18 cellular contexts compared by ENCODE assay signal in the genomic region with DNA sequence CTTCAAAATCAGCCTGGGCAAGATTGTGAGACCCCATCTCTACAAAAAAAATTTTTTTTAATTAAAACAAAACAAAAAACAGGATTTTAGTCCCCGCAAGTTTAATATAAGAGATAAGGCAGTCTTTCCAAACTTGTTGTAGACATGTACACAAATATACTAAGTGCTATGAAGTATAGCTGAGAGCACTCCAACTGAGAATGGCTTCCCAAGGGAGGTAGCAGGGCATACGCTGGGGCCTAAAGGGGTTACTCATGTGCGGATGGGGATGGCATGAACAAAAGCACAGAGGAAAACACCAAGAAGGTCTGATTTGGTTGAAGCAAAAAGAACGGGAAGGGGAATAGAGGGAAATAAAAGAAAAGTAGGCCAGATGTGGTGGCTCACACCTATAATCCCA. TPM values are rescaled to one million over a fixed set of nuclear protein-coding genes. Genes with fewer than 3 reads are reported as not detected.
DNase-seq lines count a peak whose midpoint lies in the region; ATAC-seq and TF ChIP-seq lines count a peak whose summit lies in the region.
"Had no signal": no experiment of that assay in that cellular context is flagged by ENCODE, and none has a peak within 500 bp of the region (broad histone marks: within the 10 kb centered on the region; RNA-seq: fewer than 3 reads in every experiment).

No MANE protein-coding gene starts in this region.

- TF ChIP-seq CTCF in colonic mucosa (IDR thresholded peaks at IDR 0.05): no peak

- H3K36me3 Mint-ChIP-seq in activated T-cell treated with anti-CD3 and anti-CD28 coated beads, Interleukin-2, amount 50 U/mL, for 72 hours (ENCODE audit: insufficient read depth in 2 of 2): peaks cover 18 to 46% of the 10 kb centered on the region in 2 donors
- H3K36me3 Mint-ChIP-seq in stimulated activated effector memory CD8-positive, alpha-beta T cell treated with anti-CD3 and anti-CD28 coated beads, Interleukin-12 subunit alpha, Interleukin-12 subunit beta, amount 100 ng/mL, for 72 hours: peaks cover 100% of the 10 kb centered on the region

- no peaks in the 10 kb centered on the region for H3K4me1 ChIP-seq in colonic mucosa
- H3K4me1 ChIP-seq: Peyer's patch had no signal

- H3K9ac ChIP-seq in colonic mucosa (ENCODE audit: low read depth in 2 of 2, low read length in 2 of 2): no peak overlapping the region

- no peak for ATAC-seq in activated T-cell treated with anti-CD3 and anti-CD28 coated beads, Interleukin-2, amount 50 U/mL, for 72 hours (replicated peaks in 1 of 2)
- ATAC-seq in stimulated activated effector memory CD8-positive, alpha-beta T cell treated with anti-CD3 and anti-CD28 coated beads, Interleukin-12 subunit alpha, Interleukin-12 subunit beta, amount 100 ng/mL, for 72 hours: no peak

- intact Hi-C loops in colonic mucosa (cut with DNase I): no loop called here

- peaks cover 58% of the 10 kb centered on the region for H3K4me1 Mint-ChIP-seq in activated T-cell treated with anti-CD3 and anti-CD28 coated beads, Interleukin-2, amount 50 U/mL, for 72 hours (ENCODE audit: low read depth)
- peaks cover 30% of the 10 kb centered on the region for H3K4me1 Mint-ChIP-seq in stimulated activated effector memory CD8-positive, alpha-beta T cell treated with anti-CD3 and anti-CD28 coated beads, Interleukin-12 subunit alpha, Interleukin-12 subunit beta, amount 100 ng/mL, for 72 hours

- H3K9me3 Mint-ChIP-seq in activated T-cell treated with anti-CD3 and anti-CD28 coated beads, Interleukin-2, amount 50 U/mL, for 72 hours: no peaks in the 10 kb centered on the region
- H3K9me3 Mint-ChIP-seq in stimulated activated effector memory CD8-positive, alpha-beta T cell treated with anti-CD3 and anti-CD28 coated beads, Interleukin-12 subunit alpha, Interleukin-12 subunit beta, amount 100 ng/mL, for 72 hours: no peaks in the 10 kb centered on the region
- H3K9me3 Mint-ChIP-seq: H9 had no signal

- no peaks in the 10 kb centered on the region for H3K27me3 Mint-ChIP-seq in activated T-cell treated with anti-CD3 and anti-CD28 coated beads, Interleukin-2, amount 50 U/mL, for 72 hours (ENCODE audit: low read depth)

- H3K36me3 ChIP-seq in colonic mucosa: peaks cover 5% of the 10 kb centered on the region

- peak overlapping the region; percentile 30 for H3K27ac Mint-ChIP-seq in activated T-cell treated with anti-CD3 and anti-CD28 coated beads, Interleukin-2, amount 50 U/mL, for 72 hours
- H3K27ac Mint-ChIP-seq in stimulated activated effector memory CD8-positive, alpha-beta T cell treated with anti-CD3 and anti-CD28 coated beads, Interleukin-12 subunit alpha, Interleukin-12 subunit beta, amount 100 ng/mL, for 72 hours: peak overlapping the region; percentile 37

- H3K4me3 ChIP-seq in colonic mucosa: no peak overlapping the region
- H3K4me3 ChIP-seq: Peyer's patch had no signal

- no peaks in the 10 kb centered on the region for H3K27me3 ChIP-seq in colonic mucosa
- H3K27me3 ChIP-seq: Peyer's patch had no signal

- DNase-seq in NCI-H1436 (lab: John Stamatoyannopoulos, UW) (peak; percentile 6), NCI-H1436 treated with DMSO at 0.1 percent for 48 hours (lab: John Stamatoyannopoulos, UW) (no peak), colonic mucosa (peak; percentile 2), globus pallidus (ENCODE audit: low spot score) (no peak), GM19240 (ENCODE audit: insufficient read length, low spot score) (no peak)
- no peak for DNase-seq in activated T-cell treated with anti-CD3 and anti-CD28 coated beads, Interleukin-2, amount 50 U/mL, for 72 hours
- DNase-seq in activated T-cell treated with anti-CD3 and anti-CD28 coated beads, Interleukin-2, amount 50 U/mL, for 48 hours: no peak
- DNase-seq in stimulated activated effector memory CD8-positive, alpha-beta T cell treated with anti-CD3 and anti-CD28 coated beads, Interleukin-12 subunit alpha, Interleukin-12 subunit beta, amount 100 ng/mL, for 72 hours (ENCODE audit: low spot score in 2 of 2): no peak
- DNase-seq: 8988T, COR-L47, DMS153, GDM1, H9, NCI-H1417 treated with DMSO at 0.1 percent for 48 hours, NCI-H2029 treated with DMSO at 0.1 percent for 48 hours, NCI-H446 treated with DMSO at 0.1 percent for 48 hours, Peyer's patch had no signal

- no peak overlapping the region for H3K27ac ChIP-seq in colonic mucosa
- H3K27ac ChIP-seq: HL-60 had no signal

- no peaks in the 10 kb centered on the region for H3K9me3 ChIP-seq in colonic mucosa
- H3K9me3 ChIP-seq: Peyer's patch had no signal

- peak overlapping the region in 1 of 2 donors; percentile 23 for H3K4me3 Mint-ChIP-seq in activated T-cell treated with anti-CD3 and anti-CD28 coated beads, Interleukin-2, amount 50 U/mL, for 72 hours
- no peak overlapping the region for H3K4me3 Mint-ChIP-seq in stimulated activated effector memory CD8-positive, alpha-beta T cell treated with anti-CD3 and anti-CD28 coated beads, Interleukin-12 subunit alpha, Interleukin-12 subunit beta, amount 100 ng/mL, for 72 hours
- H3K4me3 Mint-ChIP-seq: H9 had no signal

RNA-seq across cellular contexts. Expression of a gene that starts 21.1 kb away (rescaled TPM):
- 10 to 100 TPM; 68.7 to 85.0 TPM for total RNA-seq in activated T-cell treated with anti-CD3 and anti-CD28 coated beads, Interleukin-2, amount 50 U/mL, for 72 hours
- 100 to 1,000 TPM in 1 of 2 donors, 10 to 100 TPM in 1; 85.0 to 106 TPM for total RNA-seq in colonic mucosa

RNA-seq across cellular contexts. Expression of a gene that starts 37.1 kb away (rescaled TPM):
- 10 to 100 TPM; 32.0 to 49.5 TPM for total RNA-seq in activated T-cell treated with anti-CD3 and anti-CD28 coated beads, Interleukin-2, amount 50 U/mL, for 72 hours
- 10 to 100 TPM; 29.9 to 45.4 TPM for total RNA-seq in colonic mucosa

Comparison
In these comparisons a context has a peak if more than half of its experiments do, and no peak if none do; other contexts are left out.
1. DNase-seq: peak in NCI-H1436 (single experiment) and colonic mucosa (single experiment); none in NCI-H1436 treated with DMSO at 0.1 percent for 48 hours (single experiment), activated T-cell treated with anti-CD3 and anti-CD28 coated beads, Interleukin-2, amount 50 U/mL, for 72 hours (0 of 2), activated T-cell treated with anti-CD3 and anti-CD28 coated beads, Interleukin-2, amount 50 U/mL, for 48 hours (0 of 2), stimulated activated effector memory CD8-positive, alpha-beta T cell treated with anti-CD3 and anti-CD28 coated beads, Interleukin-12 subunit alpha, Interleukin-12 subunit beta, amount 100 ng/mL, for 72 hours (0 of 2), globus pallidus (single experiment) and GM19240 (single experiment).